Comparison of ENCODE assay signal across 8 cellular contexts in the genomic region with DNA sequence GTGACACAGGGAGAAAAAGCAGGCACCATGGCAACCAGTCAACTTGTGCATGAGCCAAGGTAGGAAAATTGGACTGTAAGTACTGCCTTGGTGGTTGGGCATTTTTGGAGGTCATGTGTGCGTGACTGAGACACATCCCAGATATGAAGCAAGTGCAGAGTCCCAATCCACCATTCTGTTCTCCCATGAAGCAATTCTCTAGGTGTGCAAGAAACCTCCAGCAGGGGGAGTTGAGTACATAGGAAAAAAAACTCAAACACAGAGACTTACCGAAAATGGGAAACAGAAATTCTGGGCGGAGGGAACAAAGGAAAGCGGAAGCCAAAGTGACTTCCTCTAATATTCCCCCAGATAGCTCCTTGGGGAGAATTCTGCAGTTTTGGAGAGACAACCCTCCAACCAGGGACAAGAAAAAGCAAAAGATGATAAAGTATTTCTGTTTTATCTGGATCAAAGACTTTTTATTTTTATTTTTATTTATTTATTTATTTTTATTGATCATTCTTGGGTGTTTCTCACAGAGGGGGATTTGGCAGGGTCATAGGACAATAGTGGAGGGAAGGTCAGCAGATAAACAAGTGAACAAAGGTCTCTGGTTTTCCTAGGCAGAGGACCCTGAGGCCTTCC.
DNase-seq lines count a peak whose midpoint lies in the region; ATAC-seq and TF ChIP-seq lines count a peak whose summit lies in the region.

No MANE protein-coding gene starts in this region.

- peak; percentile 15 for DNase-seq in activated naive CD4-positive, alpha-beta T cell treated with Interleukin-2 at 50 U/mL for 16 hours
- DNase-seq in activated naive CD4-positive, alpha-beta T cell (lab: John Stamatoyannopoulos, UW), result no peak
- DNase-seq in NCI-H1694 (lab: John Stamatoyannopoulos, UW) (peak; percentile 10), fibroblast of lung (ENCODE audit: low read depth in 2 of 2) (peak in 1 of 2 donors; percentile 28), osteoblast (ENCODE audit: insufficient read length, low spot score, missing footprints) (peak; percentile 90)
- DNase-seq in activated CD4-positive, alpha-beta T cell treated with anti-CD3 and anti-CD28 coated beads, Interleukin-2, amount 50 U/mL, for 48 hours, result peak; percentile 44 to 56

- H3K36me3 ChIP-seq in fibroblast of lung (ENCODE audit: control insufficient read depth, insufficient read depth, low read length) (no peaks in the 10 kb centered on the region), osteoblast (ENCODE audit: insufficient read depth, low read length) (no peaks in the 10 kb centered on the region)

- H3K9ac ChIP-seq in fibroblast of lung (ENCODE audit: insufficient read depth, low read length), result no peak overlapping the region

- H3K4me2 ChIP-seq in fibroblast of lung (ENCODE audit: extremely low read depth, insufficient read depth, low read length) (no peak overlapping the region), osteoblast (ENCODE audit: insufficient read depth, low read length) (peak overlapping the region; percentile 42)

- H2AFZ ChIP-seq in fibroblast of lung (ENCODE audit: low read length), result no peak overlapping the region
- no peak overlapping the region for H2AFZ ChIP-seq in osteoblast (ENCODE audit: low read length)

- H3K4me3 ChIP-seq in fibroblast of lung (replicated peaks in 1 of 4; ENCODE audit: control extremely low read depth in 1 of 4, insufficient read depth in 1 of 4, low read depth in 3 of 4, low read length in 4 of 4) (no peak overlapping the region), osteoblast (ENCODE audit: insufficient read depth, low read length) (no peak overlapping the region)

- H3K4me1 ChIP-seq in fibroblast of lung (ENCODE audit: control insufficient read depth, extremely low read depth, insufficient read depth, low read length) (no peaks in the 10 kb centered on the region), osteoblast (ENCODE audit: insufficient read depth, low read length) (no peaks in the 10 kb centered on the region)

- H4K20me1 ChIP-seq in fibroblast of lung (ENCODE audit: control insufficient read depth, extremely low read depth, insufficient read depth, low read length), result no peaks in the 10 kb centered on the region
- no peaks in the 10 kb centered on the region for H4K20me1 ChIP-seq in osteoblast (ENCODE audit: insufficient read depth, low read length)

- H3K9me3 ChIP-seq in fibroblast of lung (ENCODE audit: control insufficient read depth, insufficient read depth, low read depth, low read length), result no peaks in the 10 kb centered on the region
- no peaks in the 10 kb centered on the region for H3K9me3 ChIP-seq in osteoblast (ENCODE audit: low read depth, low read length)

- ATAC-seq in GM19351 (IDR thresholded peaks at IDR 0.05; ENCODE audit: unreplicated experiment) (no peak), GM18873 (IDR thresholded peaks at IDR 0.05; ENCODE audit: low FRiP score, unreplicated experiment) (no peak)

- no peak overlapping the region for H3K27ac ChIP-seq in fibroblast of lung (ENCODE audit: insufficient read depth, low read length)
- H3K27ac ChIP-seq in osteoblast (ENCODE audit: low read depth, low read length), result no peak overlapping the region

- H3K79me2 ChIP-seq in fibroblast of lung (ENCODE audit: control insufficient read depth, insufficient read depth, low read length) (no peaks in the 10 kb centered on the region), osteoblast (ENCODE audit: insufficient read depth, low read length) (no peaks in the 10 kb centered on the region)

- TF ChIP-seq CTCF in fibroblast of lung (conservative IDR thresholded peaks at IDR 0.05 in 1 of 2, IDR thresholded peaks at IDR 0.05 in 1 of 2; ENCODE audit: low read depth in 1 of 2, low read length in 2 of 2), result peak; percentile 47 to 52
- TF ChIP-seq CTCF in osteoblast (IDR thresholded peaks at IDR 0.05; ENCODE audit: extremely low read depth, low read depth, low read length), result peak; percentile 66

- no peaks in the 10 kb centered on the region for H3K27me3 ChIP-seq in fibroblast of lung (ENCODE audit: control insufficient read depth, insufficient read depth, low read length)
- no peaks in the 10 kb centered on the region for H3K27me3 ChIP-seq in osteoblast (ENCODE audit: insufficient read depth, low read length)

Comparison
In these comparisons a context has a peak if more than half of its experiments do, and no peak if none do; other contexts are left out.
1. DNase-seq: peak in activated naive CD4-positive, alpha-beta T cell treated with Interleukin-2 at 50 U/mL for 16 hours (single experiment), NCI-H1694 (single experiment), activated CD4-positive, alpha-beta T cell treated with anti-CD3 and anti-CD28 coated beads, Interleukin-2, amount 50 U/mL, for 48 hours (2 of 2) and osteoblast (single experiment); none in activated naive CD4-positive, alpha-beta T cell (0 of 4).